In the genomic region with DNA sequence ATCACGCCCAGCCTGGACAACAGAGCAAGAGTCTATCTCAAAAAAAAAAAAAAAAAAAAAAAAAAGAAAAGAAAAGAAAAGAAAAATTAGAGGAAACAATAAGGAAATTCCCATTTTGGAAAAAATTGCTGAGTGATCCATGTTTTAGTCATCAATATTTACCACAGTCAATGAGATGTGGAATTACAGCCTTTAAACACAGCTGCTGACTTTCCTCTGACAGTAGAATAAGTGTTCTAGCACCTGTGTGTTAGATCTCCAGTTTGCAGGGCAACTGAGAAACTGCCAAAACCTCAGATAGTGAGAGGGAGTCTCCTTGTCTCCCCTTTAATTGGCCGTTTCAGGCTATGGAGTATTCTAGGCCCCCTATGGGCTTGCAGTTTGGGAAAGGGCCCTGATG, we compare ENCODE assay signal across 18 cellular contexts.
"Had no signal": no experiment of that assay in that cellular context is flagged by ENCODE, and none has a peak within 500 bp of the region (broad histone marks: within the 10 kb centered on the region; RNA-seq: fewer than 3 reads in every experiment).

No MANE protein-coding gene starts in this region.

- DNase-seq: Kasumi-1; NCI-H1436 treated with DMSO at 0.1 percent for 48 hours; NCI-H1694; NCI-H187 treated with DMSO at 0.1 percent for 48 hours; NCI-H2029 treated with DMSO at 0.1 percent for 48 hours; NCI-H2171 treated with DMSO at 0.1 percent for 48 hours; NCI-H345; NCI-H446 treated with DMSO at 0.1 percent for 48 hours; NCI-H510A treated with DMSO at 0.1 percent for 48 hours; NCI-H526; NCI-H748 treated with DMSO at 0.1 percent for 48 hours; NK-92 treated with Interleukin-12 subunit alpha and Interleukin-12 subunit beta, amount 100 ng/mL, for 24 hours; Right ventricle myocardium superior; RPMI8226; SIG-M5 had no signal

- H3K4me3 ChIP-seq: SJSA1, SK-N-MC had no signal

- H3K9ac ChIP-seq: KMS-11 had no signal

- H3K27ac ChIP-seq: KMS-11, SJSA1, SK-N-MC had no signal

- H3K9me3 ChIP-seq: SJSA1 had no signal

- H3K4me1 ChIP-seq: SJSA1 had no signal

- H3K27me3 ChIP-seq: SJSA1 had no signal

- H3K36me3 ChIP-seq: SJSA1 had no signal

- H3K4me2 ChIP-seq: KMS-11 had no signal
